8 cellular contexts compared by ENCODE assay signal in the genomic region with DNA sequence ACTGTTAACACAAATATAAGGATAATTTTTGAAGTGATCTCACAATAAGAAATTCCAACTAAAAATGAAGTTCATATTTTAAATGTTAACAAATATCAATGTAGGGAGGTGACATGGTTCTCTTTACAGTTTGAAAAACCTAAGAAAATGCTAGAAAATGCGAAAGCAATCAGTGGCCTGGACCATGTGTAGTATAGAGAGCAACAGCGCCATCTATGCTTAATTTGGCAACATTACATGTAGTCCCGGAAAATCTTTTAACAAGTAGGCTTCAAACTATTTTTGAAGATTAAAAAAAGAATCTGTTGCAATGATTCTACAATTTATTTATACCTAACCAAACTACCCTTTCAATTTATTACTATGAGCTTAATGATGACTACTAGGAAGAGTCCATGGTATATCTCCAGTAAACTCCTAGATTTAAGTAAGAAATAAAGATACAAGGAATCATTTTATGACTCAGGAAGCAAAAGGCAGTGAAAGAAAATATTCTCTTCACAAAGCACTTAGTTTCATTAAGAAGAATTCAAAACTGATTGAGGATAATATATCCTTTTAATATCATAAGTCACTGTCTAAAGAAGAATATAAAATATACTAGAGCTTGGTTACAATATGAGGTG. TPM values are rescaled to one million over a fixed set of nuclear protein-coding genes. Genes with fewer than 3 reads are reported as not detected.
DNase-seq lines count a peak whose midpoint lies in the region; ATAC-seq, FAIRE-seq and TF ChIP-seq lines count a peak whose summit lies in the region.

No MANE protein-coding gene starts in this region.

- H3K79me2 ChIP-seq in astrocyte (ENCODE audit: insufficient read depth, low read length) = peaks cover 7% of the 10 kb centered on the region

- H2AFZ ChIP-seq in astrocyte (ENCODE audit: low read depth, low read length) = no peak overlapping the region

- peaks cover 10% of the 10 kb centered on the region for H3K36me3 Mint-ChIP-seq in astrocyte (ENCODE audit: low read depth, unreplicated experiment)

- TF ChIP-seq CTCF in GM12875 (IDR thresholded peaks at IDR 0.05; ENCODE audit: borderline replicate concordance, insufficient read depth, low read depth, low read length) (peak; percentile 66), astrocyte (IDR thresholded peaks at IDR 0.05; ENCODE audit: insufficient read depth, low read depth, low read length) (peak; percentile 92), right atrium auricular region (IDR thresholded peaks at IDR 0.05) (peak; percentile 56 to 87), gastrocnemius medialis (IDR thresholded peaks at IDR 0.05 in 4 of 5, conservative IDR thresholded peaks at IDR 0.05 in 1 of 5) (peak; percentile 56 to 86 (median 69))

- ATAC-seq in gastrocnemius medialis (peak; percentile 39 to 60), aorta (ENCODE audit: low FRiP score) (no peak)

- no peak overlapping the region for H3K27ac Mint-ChIP-seq in astrocyte (ENCODE audit: unreplicated experiment)

- intact Hi-C loops in gastrocnemius medialis (cut with DNase I; ENCODE audit: low total_unique reads) (loop anchor here (1.0 kb wide), 2 partner anchors 58 to 957 kb away; no protein-coding TSS in a partner anchor), aorta (cut with DNase I) (loop anchor here (1.0 to 10.0 kb wide), 4 partner anchors 57 to 957 kb away; no protein-coding TSS in a partner anchor)

- peak; percentile 68 for DNase-seq in AG08395 (ENCODE audit: low spot score)
- DNase-seq in NCI-H2196 treated with DMSO at 0.1 percent for 48 hours (lab: John Stamatoyannopoulos, UW; ENCODE audit: unreplicated experiment) = peak; percentile 37
- peak; percentile 22 for DNase-seq in astrocyte (ENCODE audit: low read depth)
- no peak for DNase-seq in right atrium auricular region (ENCODE audit: low spot score)
- DNase-seq in gastrocnemius medialis = no peak
- no peak for DNase-seq in effector CD8-positive, alpha-beta T cell (lab: John Stamatoyannopoulos, UW)
- no peak for DNase-seq in aorta

- H4K20me1 ChIP-seq in astrocyte (ENCODE audit: insufficient read depth, low read length) = peaks cover 39% of the 10 kb centered on the region

- peaks cover 35% of the 10 kb centered on the region for H3K36me3 ChIP-seq in astrocyte (ENCODE audit: insufficient read depth, low read length)
- peaks cover 40% of the 10 kb centered on the region for H3K36me3 ChIP-seq in right atrium auricular region
- peaks cover 0 to 38% of the 10 kb centered on the region in 2 donors for H3K36me3 ChIP-seq in gastrocnemius medialis
- peaks cover 5% of the 10 kb centered on the region in 2 donors for H3K36me3 ChIP-seq in aorta (ENCODE audit: control insufficient read depth in 1 of 2, insufficient read depth in 2 of 2, low read length in 1 of 2)

- in situ Hi-C loops in gastrocnemius medialis (cut with MboI; ENCODE audit: low sequenced_read_pairs in 4 of 4) = loop anchor here in 3 of 4 donors (10.0 to 25.0 kb wide), 3 partner anchors 57 to 957 kb away; no protein-coding TSS in a partner anchor

- H3K4me3 Mint-ChIP-seq in astrocyte (ENCODE audit: unreplicated experiment) = no peak overlapping the region

- TF ChIP-seq POLR2A in gastrocnemius medialis (IDR thresholded peaks at IDR 0.05) = no peak

- FAIRE-seq in astrocyte (lab: Jason Lieb, UNC) = peak; percentile 86

- no peaks in the 10 kb centered on the region for H3K4me1 Mint-ChIP-seq in astrocyte (ENCODE audit: low read depth, unreplicated experiment)

- H3K27me3 ChIP-seq in astrocyte (ENCODE audit: insufficient read depth, low read length) = no peaks in the 10 kb centered on the region
- no peaks in the 10 kb centered on the region for H3K27me3 ChIP-seq in right atrium auricular region
- no peaks in the 10 kb centered on the region for H3K27me3 ChIP-seq in gastrocnemius medialis
- no peaks in the 10 kb centered on the region for H3K27me3 ChIP-seq in aorta (ENCODE audit: control insufficient read depth in 1 of 2, insufficient read depth in 2 of 2, low read length in 1 of 2)

- H3K4me1 ChIP-seq in astrocyte (ENCODE audit: insufficient read depth, low read length) = no peaks in the 10 kb centered on the region
- H3K4me1 ChIP-seq in right atrium auricular region = no peaks in the 10 kb centered on the region
- no peaks in the 10 kb centered on the region for H3K4me1 ChIP-seq in gastrocnemius medialis
- H3K4me1 ChIP-seq in aorta (ENCODE audit: control insufficient read depth in 1 of 2, insufficient read depth in 2 of 2, low read length in 2 of 2) = no peaks in the 10 kb centered on the region

- H3K4me2 ChIP-seq in astrocyte (ENCODE audit: low read length) = no peak overlapping the region

- no peak overlapping the region for H3K4me3 ChIP-seq in GM12875 (ENCODE audit: low read depth, low read length)
- no peak overlapping the region for H3K4me3 ChIP-seq in astrocyte (ENCODE audit: insufficient read depth, low read depth, low read length)
- no peak overlapping the region for H3K4me3 ChIP-seq in right atrium auricular region
- no peak overlapping the region for H3K4me3 ChIP-seq in gastrocnemius medialis
- H3K4me3 ChIP-seq in aorta (ENCODE audit: low read length in 2 of 2) = no peak overlapping the region

- 1 to 2% methylated on average over 3 of the region's 3 CpGs for WGBS in aorta, 2 donors

- H3K9ac ChIP-seq in astrocyte (ENCODE audit: low read length) = no peak overlapping the region

- H3K9me3 Mint-ChIP-seq in astrocyte (ENCODE audit: unreplicated experiment) = no peaks in the 10 kb centered on the region

- no peaks in the 10 kb centered on the region for H3K9me3 ChIP-seq in astrocyte (ENCODE audit: insufficient read depth, low read depth, low read length)
- no peaks in the 10 kb centered on the region for H3K9me3 ChIP-seq in right atrium auricular region
- H3K9me3 ChIP-seq in gastrocnemius medialis = no peaks in the 10 kb centered on the region
- H3K9me3 ChIP-seq in aorta (ENCODE audit: control insufficient read depth, low read length) = no peaks in the 10 kb centered on the region

- H3K27ac ChIP-seq in astrocyte (ENCODE audit: low read depth, low read length) (no peak overlapping the region), right atrium auricular region (no peak overlapping the region), gastrocnemius medialis (no peak overlapping the region), aorta (ENCODE audit: low read depth in 1 of 2, low read length in 2 of 2) (no peak overlapping the region)

- no peaks in the 10 kb centered on the region for H3K27me3 Mint-ChIP-seq in astrocyte (ENCODE audit: low read depth, unreplicated experiment)

RNA-seq across cellular contexts. Expression of a gene that starts 33.3 kb away (rescaled TPM):
- total RNA-seq in astrocyte (111 and 117 TPM in 2 replicates), right atrium auricular region (100 to 1,000 TPM; 195 to 306 TPM), gastrocnemius medialis (100 to 1,000 TPM in 3 of 4 donors, 10 to 100 TPM in 1; 98.0 to 198 (median 141) TPM), aorta (10 to 100 TPM; 70.1 to 80.8 TPM)
- polyA plus RNA-seq in aorta = 100 to 1,000 TPM in 1 of 2 donors, 10 to 100 TPM in 1; 37.7 to 102 TPM

RNA-seq across cellular contexts. Expression of a gene that starts 38.4 kb away (rescaled TPM):
- not detected in 2 replicates for total RNA-seq in astrocyte
- not detected for total RNA-seq in right atrium auricular region
- total RNA-seq in gastrocnemius medialis = not detected
- total RNA-seq in aorta = not detected
- polyA plus RNA-seq in aorta = not detected

Comparison
In these comparisons a context has a peak if more than half of its experiments do, and no peak if none do; other contexts are left out.
1. DNase-seq: peak in AG08395 (single experiment), NCI-H2196 treated with DMSO at 0.1 percent for 48 hours (single experiment) and astrocyte (single experiment); none in right atrium auricular region (single experiment), gastrocnemius medialis (0 of 2), effector CD8-positive, alpha-beta T cell (single experiment) and aorta (0 of 2).
2. Peak in every context shown above with its lines, with median percentiles within 50 percentile points of each other: CTCF ChIP-seq.